ENCODE assay signal across 14 cellular contexts in genomic region chr9:35716236-35716635, GRCh38. TPM values are rescaled to one million over a fixed set of nuclear protein-coding genes. Genes with fewer than 3 reads are reported as not detected.
DNase-seq lines count a peak whose midpoint lies in the region; ATAC-seq lines count a peak whose summit lies in the region.
"Had no signal": no experiment of that assay in that cellular context is flagged by ENCODE, and none has a peak within 500 bp of the region (broad histone marks: within the 10 kb centered on the region; RNA-seq: fewer than 3 reads in every experiment).

No MANE protein-coding gene starts in this region.

- intact Hi-C loops in left colon (cut with DNase I, micrococcal nuclease): no loop called here

- ATAC-seq in stimulated activated naive CD8-positive, alpha-beta T cell treated with anti-CD3 and anti-CD28 coated beads, Interleukin-15, amount 100 ng/mL, for 72 hours: no peak
- no peak for ATAC-seq in stimulated activated naive CD8-positive, alpha-beta T cell treated with anti-CD3 and anti-CD28 coated beads, Interleukin-15, Interleukin-2, amounts not matched to agents 100 U/mL and 50 U/mL, for 24 hours
- ATAC-seq in left colon: peak; percentile 34
- no peak for ATAC-seq in GM18907 (IDR thresholded peaks at IDR 0.05; ENCODE audit: unreplicated experiment)
- ATAC-seq in GM19328 (IDR thresholded peaks at IDR 0.05; ENCODE audit: unreplicated experiment): no peak

- DNase-seq in stimulated activated naive CD8-positive, alpha-beta T cell treated with anti-CD3 and anti-CD28 coated beads, Interleukin-15, amount 100 ng/mL, for 72 hours: no peak
- DNase-seq in stimulated activated naive CD8-positive, alpha-beta T cell treated with anti-CD3 and anti-CD28 coated beads, Interleukin-15, Interleukin-2, amounts not matched to agents 100 U/mL and 50 U/mL, for 24 hours: no peak
- peak; percentile 17 for DNase-seq in astrocyte of the hippocampus (ENCODE audit: low read depth, low spot score)
- no peak for DNase-seq in left colon
- no peak for DNase-seq in SIG-M5 (lab: John Stamatoyannopoulos, UW)
- no peak for DNase-seq in Kasumi-1 (lab: John Stamatoyannopoulos, UW)
- DNase-seq: activated CD8-positive, alpha-beta memory T cell treated with anti-CD3 and anti-CD28 coated beads for 24 hours; AML-193; NCI-H2227 treated with DMSO at 0.1 percent for 48 hours; stimulated activated CD4-positive, alpha-beta T cell treated with anti-CD3 and anti-CD28 coated beads, Interleukin-12 subunit alpha, Interleukin-12 subunit beta, amount 100 ng/mL, for 4 hours; T-helper 2 cell had no signal

- peak overlapping the region; percentile 35 to 70 for H3K27ac Mint-ChIP-seq in stimulated activated naive CD8-positive, alpha-beta T cell treated with anti-CD3 and anti-CD28 coated beads, Interleukin-15, amount 100 ng/mL, for 72 hours
- H3K27ac Mint-ChIP-seq: activated naive CD4-positive, alpha-beta T cell treated with anti-CD3 and anti-CD28 coated beads, Interleukin-2, amount 50 U/mL, for 24 hours had no signal

- no peaks in the 10 kb centered on the region for H3K4me1 Mint-ChIP-seq in stimulated activated naive CD8-positive, alpha-beta T cell treated with anti-CD3 and anti-CD28 coated beads, Interleukin-15, amount 100 ng/mL, for 72 hours
- H3K4me1 Mint-ChIP-seq: activated naive CD4-positive, alpha-beta T cell treated with anti-CD3 and anti-CD28 coated beads, Interleukin-2, amount 50 U/mL, for 24 hours had no signal

- H3K4me3 Mint-ChIP-seq in stimulated activated naive CD8-positive, alpha-beta T cell treated with anti-CD3 and anti-CD28 coated beads, Interleukin-15, amount 100 ng/mL, for 72 hours: no peak overlapping the region
- H3K4me3 Mint-ChIP-seq: activated naive CD4-positive, alpha-beta T cell treated with anti-CD3 and anti-CD28 coated beads, Interleukin-2, amount 50 U/mL, for 24 hours had no signal

- no peaks in the 10 kb centered on the region for H3K9me3 Mint-ChIP-seq in stimulated activated naive CD8-positive, alpha-beta T cell treated with anti-CD3 and anti-CD28 coated beads, Interleukin-15, amount 100 ng/mL, for 72 hours
- H3K9me3 Mint-ChIP-seq: activated naive CD4-positive, alpha-beta T cell treated with anti-CD3 and anti-CD28 coated beads, Interleukin-2, amount 50 U/mL, for 24 hours had no signal

- no peaks in the 10 kb centered on the region for H3K27me3 Mint-ChIP-seq in stimulated activated naive CD8-positive, alpha-beta T cell treated with anti-CD3 and anti-CD28 coated beads, Interleukin-15, amount 100 ng/mL, for 72 hours
- H3K27me3 Mint-ChIP-seq: activated naive CD4-positive, alpha-beta T cell treated with anti-CD3 and anti-CD28 coated beads, Interleukin-2, amount 50 U/mL, for 24 hours had no signal

RNA-seq across cellular contexts. Expression of gene TLN1, which starts 15.8 kb away (rescaled TPM):
- 100 to 1,000 TPM; 142 to 172 TPM for total RNA-seq in left colon

RNA-seq across cellular contexts. Expression of gene CREB3, which starts 16.2 kb away (rescaled TPM):
- total RNA-seq in left colon: 10 to 100 TPM; 40.2 to 40.6 TPM

RNA-seq across cellular contexts. Expression of gene TPM2, which starts 26.5 kb away (rescaled TPM):
- total RNA-seq in left colon: 100 to 1,000 TPM in 1 of 2 donors, 10 to 100 TPM in 1; 25.9 to 277 TPM

RNA-seq across cellular contexts. Expression of gene GBA2, which starts 32.8 kb away (rescaled TPM):
- total RNA-seq in left colon: 100 to 1,000 TPM; 179 to 186 TPM

RNA-seq across cellular contexts. Expression of gene RGP1, which starts 32.9 kb away (rescaled TPM):
- total RNA-seq in left colon: 10 to 100 TPM; 54.8 to 56.3 TPM
